15 cellular contexts compared by ENCODE assay signal in genomic region chr14:91256661-91257060, GRCh38. TPM values are rescaled to one million over a fixed set of nuclear protein-coding genes. Genes with fewer than 3 reads are reported as not detected.
DNase-seq lines count a peak whose midpoint lies in the region; ATAC-seq and TF ChIP-seq lines count a peak whose summit lies in the region.
"Had no signal": no experiment of that assay in that cellular context is flagged by ENCODE, and none has a peak within 500 bp of the region (broad histone marks: within the 10 kb centered on the region; RNA-seq: fewer than 3 reads in every experiment).

No MANE protein-coding gene starts in this region.

- no peak for TF ChIP-seq CTCF in heart right ventricle (IDR thresholded peaks at IDR 0.05)
- no peak for TF ChIP-seq CTCF in hepatocyte (IDR thresholded peaks at IDR 0.05; ENCODE audit: poor library complexity)

- intact Hi-C loops in heart right ventricle (cut with DNase I) (no loop called here), Right ventricle myocardium inferior (cut with DNase I) (no loop called here)

- peaks cover 9 to 48% (median 25%) of the 10 kb centered on the region in 9 donors for H3K4me1 ChIP-seq in heart right ventricle
- peaks cover 6% of the 10 kb centered on the region for H3K4me1 ChIP-seq in hepatocyte (ENCODE audit: insufficient read depth)

- H3K4me2 ChIP-seq in hepatocyte = no peak overlapping the region
- H3K4me2 ChIP-seq: neural progenitor cell had no signal

- H4K20me1 ChIP-seq in hepatocyte (ENCODE audit: insufficient read depth, poor library complexity, severe bottlenecking) = no peaks in the 10 kb centered on the region

- WGBS in heart right ventricle, 2 donors = 77 to 81% methylated on average over 1 of the region's 1 CpG
- WGBS in hepatocyte (ENCODE audit: low lambda C conversion rate, missing lambda C conversion rate) = 72% methylated on average over 1 of the region's 1 CpG

- ATAC-seq in heart right ventricle (no peak), Right ventricle myocardium inferior (no peak), SK-N-SH treated with all-trans-retinoic acid at 6 μM for 48 hours (peak; percentile 55), HG03139 (IDR thresholded peaks at IDR 0.05; ENCODE audit: unreplicated experiment) (no peak)
- ATAC-seq: psoas muscle, WTC11 had no signal

- DNase-seq in heart right ventricle (no peak), Right ventricle myocardium inferior (ENCODE audit: missing footprints) (no peak), hepatocyte (ENCODE audit: low spot score) (peak; percentile 35), superior temporal gyrus (ENCODE audit: extremely low spot score) (peak; percentile 42), kidney glomerular epithelial cell (lab: John Stamatoyannopoulos, UW) (no peak)
- DNase-seq in stimulated activated naive CD4-positive, alpha-beta T cell (lab: John Stamatoyannopoulos, UW) = no peak
- DNase-seq: dermis blood vessel endothelial cell, DMS53, T-helper 2 cell, testis had no signal

- no peak overlapping the region for H2AFZ ChIP-seq in hepatocyte
- H2AFZ ChIP-seq: neural progenitor cell had no signal

- H3K36me3 ChIP-seq in heart right ventricle = no peaks in the 10 kb centered on the region
- no peaks in the 10 kb centered on the region for H3K36me3 ChIP-seq in hepatocyte (replicated peaks; ENCODE audit: insufficient read depth, low read depth)
- H3K36me3 ChIP-seq: neural progenitor cell had no signal

- H3K9me2 ChIP-seq in hepatocyte (replicated peaks; ENCODE audit: insufficient read depth) = no peaks in the 10 kb centered on the region

- peaks cover 0 to 23% (median 0%) of the 10 kb centered on the region in 7 donors for H3K27me3 ChIP-seq in heart right ventricle
- H3K27me3 ChIP-seq in hepatocyte = peaks cover 15% of the 10 kb centered on the region
- H3K27me3 ChIP-seq: testis had no signal

- H3K9me3 ChIP-seq in heart right ventricle (peaks cover 0 to 6% (median 0%) of the 10 kb centered on the region in 11 donors), hepatocyte (ENCODE audit: low read depth) (no peaks in the 10 kb centered on the region)
- H3K9me3 ChIP-seq: testis had no signal

- H3K4me3 ChIP-seq in heart right ventricle (no peak overlapping the region), hepatocyte (no peak overlapping the region)
- H3K4me3 ChIP-seq: neural progenitor cell, psoas muscle, testis had no signal

- H3K27ac ChIP-seq in heart right ventricle = peak overlapping the region in 6 of 10 donors; percentile 17 to 84 (median 52)
- H3K27ac ChIP-seq in hepatocyte = no peak overlapping the region
- H3K27ac ChIP-seq: neural progenitor cell, psoas muscle, testis had no signal

- no peaks in the 10 kb centered on the region for H3K79me2 ChIP-seq in hepatocyte

TF ChIP-seq in SK-N-SH treated with all-trans-retinoic acid at 6 μM for 48 hours, 23 proteins besides CTCF, POLR2A, EP300 and RAD21:
- TF ChIP-seq TOX (CRISPR knock-in tag; IDR thresholded peaks at IDR 0.05; ENCODE audit: borderline replicate concordance) = no peak
- TF ChIP-seq ISL1 (CRISPR knock-in tag; IDR thresholded peaks at IDR 0.05) = peak; percentile 32; the same call in 1 of the 2 replicates

RNA-seq across cellular contexts. Expression of gene GPR68, which starts 12.2 kb away (rescaled TPM):
- total RNA-seq in heart right ventricle (1 to 10 TPM in 2 of 10 donors, under 1 TPM in 8; 0.13 to 2.4 (median 0.29) TPM), Right ventricle myocardium inferior (0.16 TPM), hepatocyte (0.20 and 0.44 TPM in 2 replicates)
- polyA plus RNA-seq in heart right ventricle (under 1 TPM; 0.22 to 0.54 TPM), hepatocyte (0.42 TPM in 1 of 2 replicates, not detected in the other)

Comparison
In these comparisons a context has a peak if more than half of its experiments do, and no peak if none do; other contexts are left out.
1. DNase-seq: peak in hepatocyte (single experiment) and superior temporal gyrus (single experiment); none in heart right ventricle (0 of 2), Right ventricle myocardium inferior (single experiment), kidney glomerular epithelial cell (single experiment) and stimulated activated naive CD4-positive, alpha-beta T cell (0 of 6).